In the genomic region with DNA sequence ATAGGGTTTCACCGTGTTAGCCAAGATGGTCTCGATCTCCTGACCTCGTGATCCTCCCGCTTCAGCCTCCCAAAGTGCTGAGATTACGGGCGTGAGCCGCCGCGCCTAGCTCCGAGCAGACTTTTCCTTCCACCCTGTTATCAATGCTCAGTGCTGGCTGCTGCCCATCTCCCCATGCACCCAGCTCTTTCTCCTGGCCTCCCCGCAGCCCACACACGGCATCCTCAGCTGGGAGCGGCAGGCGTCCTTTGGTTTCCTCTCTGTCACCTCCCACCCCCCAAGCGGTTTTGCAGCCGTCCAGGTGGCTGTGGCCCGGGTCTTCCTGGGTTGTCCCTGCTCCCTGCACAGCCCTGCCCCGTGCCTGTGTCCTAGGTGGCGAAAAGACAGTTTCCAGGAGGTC, we compare ENCODE assay signal across 1 cellular context.
TF ChIP-seq lines count a peak whose summit lies in the region.

No MANE protein-coding gene starts in this region.

TF ChIP-seq in K562, 482 proteins besides CTCF, POLR2A, EP300 and RAD21:
- TF ChIP-seq ZNF551 (CRISPR knock-in tag; IDR thresholded peaks at IDR 0.05) = no peak
